8 cellular contexts compared by ENCODE assay signal in genomic region chr6:17600527-17601388, GRCh38. TPM values are rescaled to one million over a fixed set of nuclear protein-coding genes. Genes with fewer than 3 reads are reported as not detected.
DNase-seq lines count a peak whose midpoint lies in the region; ATAC-seq and TF ChIP-seq lines count a peak whose summit lies in the region.

No MANE protein-coding gene starts in this region.

- no TSS peak for BruUV-seq in IMR-90 (replicated peaks; lab: Mats Ljungman, UMichigan)

- peak overlapping the region; percentile 97 for H2AFZ ChIP-seq in IMR-90 (replicated peaks; ENCODE audit: low read length, poor library complexity)

- DNase-seq in GF-D8 (lab: John Stamatoyannopoulos, UW) (peak; percentile 25), IMR-90 (peak; percentile 12), breast epithelium (ENCODE audit: low spot score in 2 of 2) (no peak), islet precursor cell (peak; percentile 77), GOT3 (lab: John Stamatoyannopoulos, UW) (no peak)
- peak; percentile 41 for DNase-seq in stimulated activated CD4-positive, alpha-beta T cell treated with anti-CD3 and anti-CD28 coated beads, Interleukin-12 subunit alpha, Interleukin-12 subunit beta, amount 100 ng/mL, for 4 hours

- CTCF ChIA-PET in IMR-90 (lab: Yijun Ruan, JAX): interaction anchor here (0.6 to 1.1 kb wide), 4 partner anchors 9 to 359 kb away, joined by 3 to 5 read pairs (median 4); no protein-coding TSS in a partner anchor

- no peak overlapping the region for H4K5ac ChIP-seq in IMR-90 (ENCODE audit: low read depth, low read length)

- POLR2A ChIA-PET in IMR-90 (lab: Charles Lee; ENCODE audit: unreplicated experiment): interaction anchor here (0.5 to 0.6 kb wide), 2 partner anchors 12 to 68 kb away, joined by 5 to 7 read pairs; no protein-coding TSS in a partner anchor

- ATAC-seq in GM21619 (IDR thresholded peaks at IDR 0.05; ENCODE audit: unreplicated experiment) (peak; percentile 52), IMR-90 (ENCODE audit: low read depth) (peak; percentile 68)

- H3K9ac ChIP-seq in IMR-90 (ENCODE audit: low read depth, low read length): peak overlapping the region; percentile 30

- H3K27ac ChIP-seq in IMR-90 (ENCODE audit: insufficient read depth, low read length) (peak overlapping the region; percentile 36; the same call in 1 of the 2 replicates), VCaP (peak overlapping the region; percentile 72), breast epithelium (peak overlapping the region; percentile 91 to 97)

- no peak overlapping the region for H2BK120ac ChIP-seq in IMR-90 (ENCODE audit: low read depth, low read length)

- H3K9me3 ChIP-seq in IMR-90 (ENCODE audit: control insufficient read depth, insufficient read depth, low read length): no peaks in the 10 kb centered on the region
- no peaks in the 10 kb centered on the region for H3K9me3 ChIP-seq in breast epithelium

- peaks cover 10 to 13% of the 10 kb centered on the region in 2 experiments; a peak in 3 of 4 replicates for H3K79me1 ChIP-seq in IMR-90 (ENCODE audit: low read depth in 1 of 2, low read length in 2 of 2)

- peak overlapping the region; percentile 86 for H2AK9ac ChIP-seq in IMR-90 (replicated peaks; ENCODE audit: low read depth, low read length, poor library complexity)

- no peak for TF ChIP-seq POLR2A in IMR-90 (IDR thresholded peaks at IDR 0.05; ENCODE audit: low read depth, low read length)
- no peak for TF ChIP-seq POLR2A in breast epithelium (IDR thresholded peaks at IDR 0.05)

- H3K56ac ChIP-seq in IMR-90 (ENCODE audit: extremely low read depth, insufficient read depth, low read length): peak overlapping the region; percentile 41; the same call in 1 of the 2 replicates

- TF ChIP-seq RAD21 in IMR-90 (IDR thresholded peaks at IDR 0.05; ENCODE audit: low read length): no peak

- peaks cover 6% of the 10 kb centered on the region for H3K4me1 ChIP-seq in IMR-90 (ENCODE audit: control insufficient read depth, insufficient read depth, low read length)
- H3K4me1 ChIP-seq in breast epithelium: no peaks in the 10 kb centered on the region

- H4K91ac ChIP-seq in IMR-90 (ENCODE audit: insufficient read depth, low read depth, low read length): no peak overlapping the region

- H3K23ac ChIP-seq in IMR-90 (ENCODE audit: low read depth, low read length): peak overlapping the region; percentile 58; the same call in 1 of the 2 replicates

- H3K4me2 ChIP-seq in IMR-90 (ENCODE audit: low read depth, low read length): peak overlapping the region; percentile 85

- H3K27me3 ChIP-seq in IMR-90 (ENCODE audit: control insufficient read depth, insufficient read depth, low read length): no peaks in the 10 kb centered on the region
- no peaks in the 10 kb centered on the region for H3K27me3 ChIP-seq in breast epithelium

- intact Hi-C loops in IMR-90 (cut with micrococcal nuclease): no loop called here
- intact Hi-C loops in breast epithelium (cut with DNase I; ENCODE audit: low total_unique reads): no loop called here

- TF ChIP-seq CTCF in IMR-90 (conservative IDR thresholded peaks at IDR 0.05; ENCODE audit: low read depth, low read length) (peak; percentile 16; the same call in 1 of the 2 replicates), VCaP (conservative IDR thresholded peaks at IDR 0.05) (no peak), breast epithelium (IDR thresholded peaks at IDR 0.05) (no peak)

- peak overlapping the region; percentile 34 for H2BK5ac ChIP-seq in IMR-90 (ENCODE audit: low read depth, low read length, poor library complexity, severe bottlenecking)

- H2BK15ac ChIP-seq in IMR-90 (ENCODE audit: low read depth, low read length): 0 out of 3 replicates have a peak overlapping the region, but pooled peaks have one; percentile 58

- dilution Hi-C loops in IMR-90 (cut with HindIII; ENCODE audit: low sequenced_read_pairs, unreplicated experiment): no loop called here

- H4K20me1 ChIP-seq in IMR-90 (ENCODE audit: insufficient read depth, low read length): 0 out of 2 replicates have a peak, but pooled peaks cover 3% of the 10 kb centered on the region

- H3K36me3 ChIP-seq in IMR-90 (ENCODE audit: control insufficient read depth, insufficient read depth, low read length) (no peaks in the 10 kb centered on the region; the same call in none of the 2 replicates), breast epithelium (no peaks in the 10 kb centered on the region)

- no peak overlapping the region for H2BK20ac ChIP-seq in IMR-90 (ENCODE audit: low read depth, low read length)

- H3K18ac ChIP-seq in IMR-90 (ENCODE audit: low read depth, low read length): no peak overlapping the region

- peak overlapping the region in 1 of 2 experiments; percentile 90; a peak in 2 of 4 replicates for H4K8ac ChIP-seq in IMR-90 (ENCODE audit: low read depth in 2 of 2, low read length in 2 of 2)

- H2AK5ac ChIP-seq in IMR-90 (ENCODE audit: low read depth, low read length): no peak overlapping the region

- H3K9me1 ChIP-seq in IMR-90 (ENCODE audit: insufficient read depth, low read length): no peaks in the 10 kb centered on the region

- WGBS in IMR-90 (ENCODE audit: extremely low coverage in 2 of 2, insufficient read length in 1 of 2), 2 experiments: 0% methylated on average over 18 of the region's 77 CpGs; no CpG with 5 or more reads in 1 of the 2 experiments

- in situ Hi-C loops in IMR-90 (cut with MboI; ENCODE audit: low sequenced_read_pairs): no loop called here

- H3K4ac ChIP-seq in IMR-90 (ENCODE audit: low read depth, low read length): peak overlapping the region; percentile 35; the same call in 1 of the 2 replicates

- H3K4me3 ChIP-seq in IMR-90 (ENCODE audit: insufficient read depth, low read depth, low read length) (peak overlapping the region; percentile 60), breast epithelium (peak overlapping the region; percentile 79 to 96 (median 93))

- peak overlapping the region; percentile 54 for H3K14ac ChIP-seq in IMR-90 (replicated peaks; ENCODE audit: low read depth, low read length)

TF ChIP-seq in IMR-90, 13 proteins besides CTCF, POLR2A, EP300 and RAD21:
- TF ChIP-seq BHLHE40 (IDR thresholded peaks at IDR 0.05; ENCODE audit: low read depth, low read length) (peak; percentile 66), MAZ (IDR thresholded peaks at IDR 0.05; ENCODE audit: borderline replicate concordance, low read depth, low read length) (no peak), CEBPB (IDR thresholded peaks at IDR 0.05; ENCODE audit: low read depth, low read length) (no peak), RFX5 (IDR thresholded peaks at IDR 0.05; ENCODE audit: low read depth, low read length) (no peak), RCOR1 (IDR thresholded peaks at IDR 0.05; ENCODE audit: insufficient replicate concordance, low read length) (no peak), MAFK (IDR thresholded peaks at IDR 0.05; ENCODE audit: low read depth, low read length) (no peak), ELK1 (IDR thresholded peaks at IDR 0.05; ENCODE audit: borderline replicate concordance, low read depth, low read length) (no peak), MXI1 (IDR thresholded peaks at IDR 0.05; ENCODE audit: borderline replicate concordance, low read depth, low read length) (peak; percentile 46; the same call in 1 of the 2 replicates), NFE2L2 (IDR thresholded peaks at IDR 0.05; ENCODE audit: low read depth, low read length) (no peak), SMC3 (IDR thresholded peaks at IDR 0.05; ENCODE audit: low read depth, low read length) (no peak), FOS (IDR thresholded peaks at IDR 0.05; ENCODE audit: low read depth, low read length) (no peak), CHD1 (IDR thresholded peaks at IDR 0.05; ENCODE audit: low read depth, low read length) (no peak), USF2 (IDR thresholded peaks at IDR 0.05; ENCODE audit: low read depth, low read length) (no peak)

RNA-seq across cellular contexts. Expression of gene FAM8A1, which starts 0.7 kb away (rescaled TPM):
- total RNA-seq in IMR-90 (2012; rRNA removed) (8.2 and 17.2 TPM in 2 replicates), breast epithelium (10 to 100 TPM; 27.9 to 39.4 (median 33.8) TPM)
- polyA plus RNA-seq in IMR-90 (2012; rRNA removed): 6.2 and 8.1 TPM in 2 replicates
- polyA plus RNA-seq in IMR-90 (2012; cell fraction: cytosol; rRNA removed): 2.0 and 2.6 TPM in 2 replicates
- 2.6 and 8.1 TPM in 2 replicates for polyA plus RNA-seq in IMR-90 (2012; cell fraction: nucleus; rRNA removed; ENCODE audit: low replicate concordance)

Comparison
In these comparisons a context has a peak if more than half of its experiments do, and no peak if none do; other contexts are left out.
1. DNase-seq: peak in GF-D8 (single experiment), IMR-90 (single experiment), islet precursor cell (single experiment) and stimulated activated CD4-positive, alpha-beta T cell treated with anti-CD3 and anti-CD28 coated beads, Interleukin-12 subunit alpha, Interleukin-12 subunit beta, amount 100 ng/mL, for 4 hours (single experiment); none in breast epithelium (0 of 2) and GOT3 (single experiment).
2. H3K27ac ChIP-seq: peak in every context shown above with its lines; median percentile 94 in breast epithelium; 72 in VCaP; 36 in IMR-90.